Comparison of ENCODE assay signal across 31 cellular contexts in genomic region chr11:101993172-101993571, GRCh38. TPM values are rescaled to one million over a fixed set of nuclear protein-coding genes. Genes with fewer than 3 reads are reported as not detected.
"Had no signal": no experiment of that assay in that cellular context is flagged by ENCODE, and none has a peak within 500 bp of the region (broad histone marks: within the 10 kb centered on the region; RNA-seq: fewer than 3 reads in every experiment).

No MANE protein-coding gene starts in this region.

- H3K4me1 ChIP-seq: neural progenitor cell, parathyroid adenoma, psoas muscle, spleen, suprapubic skin, testis, tibial artery, transverse colon, upper lobe of right lung, uterus had no signal

- H3K27me3 Mint-ChIP-seq: naive thymus-derived CD8-positive, alpha-beta T cell; natural killer cell treated with Interleukin-12 subunit alpha and Interleukin-12 subunit beta and Interleukin-15 and Interleukin-18, amount 100 ng/mL, for 72 hours; progenitor cell of endocrine pancreas; stimulated activated memory B cell treated with anti-CD40 and anti-IgM and Interleukin-4, amounts not matched to agents 10 μg/mL and 1 μg/mL and 100 μg/mL, for 72 hours; stimulated activated naive CD8-positive, alpha-beta T cell treated with anti-CD3 and anti-CD28 coated beads, Interleukin-15, amount 100 ng/mL, for 72 hours; type B pancreatic cell had no signal

- H3K4me3 ChIP-seq: neural progenitor cell, ovary, psoas muscle, skin epidermis, smooth muscle cell, spleen, suprapubic skin, testis, tibial artery, transverse colon, upper lobe of right lung, uterus had no signal

- DNase-seq: naive thymus-derived CD8-positive, alpha-beta T cell; occipital lobe; ovary; posterior cingulate gyrus; psoas muscle; right cardiac atrium; spleen; stimulated activated CD4-positive, alpha-beta T cell treated with anti-CD3 and anti-CD28 coated beads, Interleukin-12 subunit alpha, Interleukin-12 subunit beta, amount 100 ng/mL, for 4 hours; stimulated activated CD4-positive, alpha-beta T cell treated with anti-CD3 and anti-CD28 coated beads, Interleukin-1b, Interleukin-23, amount 100 ng/mL, for 48 hours; stimulated activated CD4-positive, alpha-beta T cell treated with anti-CD3 and anti-CD28 coated beads, Interleukin-4, amount 100 ng/mL, for 1 hour; stimulated activated CD4-positive, alpha-beta T cell treated with anti-CD3 and anti-CD28 coated beads, Interleukin-4, amount 100 ng/mL, for 4 hours; stimulated activated CD8-positive, alpha-beta memory T cell treated with anti-CD3 and anti-CD28 coated beads, Interleukin-4, amount 100 ng/mL, for 48 hours; stimulated activated naive CD4-positive, alpha-beta T cell; stimulated activated naive CD8-positive, alpha-beta T cell treated with anti-CD3 and anti-CD28 coated beads, Interleukin-15, amount 100 ng/mL, for 72 hours; stimulated activated naive CD8-positive, alpha-beta T cell treated with anti-CD3 and anti-CD28 coated beads, Interleukin-15, Interleukin-2, amounts not matched to agents 100 U/mL and 50 U/mL, for 24 hours; substantia nigra; testis; tibial artery; transverse colon; upper lobe of right lung; uterus had no signal

- H3K36me3 ChIP-seq: neural progenitor cell, ovary, transverse colon, upper lobe of right lung, uterus had no signal

- H3K4me1 Mint-ChIP-seq: stimulated activated naive CD8-positive, alpha-beta T cell treated with anti-CD3 and anti-CD28 coated beads, Interleukin-15, amount 100 ng/mL, for 72 hours had no signal

- H3K4me3 Mint-ChIP-seq: naive thymus-derived CD8-positive, alpha-beta T cell; natural killer cell treated with Interleukin-12 subunit alpha and Interleukin-12 subunit beta and Interleukin-15 and Interleukin-18, amount 100 ng/mL, for 72 hours; neural progenitor cell; stimulated activated memory B cell treated with anti-CD40 and anti-IgM and Interleukin-4, amounts not matched to agents 10 μg/mL and 1 μg/mL and 100 μg/mL, for 72 hours; stimulated activated naive CD8-positive, alpha-beta T cell treated with anti-CD3 and anti-CD28 coated beads, Interleukin-15, amount 100 ng/mL, for 72 hours; type B pancreatic cell had no signal

- H3K27ac ChIP-seq: neural progenitor cell, ovary, parathyroid adenoma, psoas muscle, skin epidermis, spleen, suprapubic skin, testis, tibial artery, transverse colon, upper lobe of right lung, uterus had no signal

- H3K9me3 ChIP-seq: ovary, psoas muscle, suprapubic skin, testis, tibial artery, transverse colon, upper lobe of right lung, uterus had no signal

- H3K36me3 Mint-ChIP-seq: natural killer cell treated with Interleukin-12 subunit alpha and Interleukin-12 subunit beta and Interleukin-15 and Interleukin-18, amount 100 ng/mL, for 72 hours; type B pancreatic cell had no signal

- H3K27ac Mint-ChIP-seq: naive thymus-derived CD8-positive, alpha-beta T cell; natural killer cell treated with Interleukin-12 subunit alpha and Interleukin-12 subunit beta and Interleukin-15 and Interleukin-18, amount 100 ng/mL, for 72 hours; neural progenitor cell; progenitor cell of endocrine pancreas; stimulated activated memory B cell treated with anti-CD40 and anti-IgM and Interleukin-4, amounts not matched to agents 10 μg/mL and 1 μg/mL and 100 μg/mL, for 72 hours; stimulated activated naive CD8-positive, alpha-beta T cell treated with anti-CD3 and anti-CD28 coated beads, Interleukin-15, amount 100 ng/mL, for 72 hours; type B pancreatic cell had no signal

- H3K9me3 Mint-ChIP-seq: neural progenitor cell; stimulated activated naive CD8-positive, alpha-beta T cell treated with anti-CD3 and anti-CD28 coated beads, Interleukin-15, amount 100 ng/mL, for 72 hours; type B pancreatic cell had no signal

RNA-seq across cellular contexts. Expression of gene CFAP300, which starts 54.1 kb away (rescaled TPM):
- polyA plus RNA-seq: naive thymus-derived CD8-positive, alpha-beta T cell; neural cell had no signal
